20 cellular contexts compared by ENCODE assay signal in the genomic region with DNA sequence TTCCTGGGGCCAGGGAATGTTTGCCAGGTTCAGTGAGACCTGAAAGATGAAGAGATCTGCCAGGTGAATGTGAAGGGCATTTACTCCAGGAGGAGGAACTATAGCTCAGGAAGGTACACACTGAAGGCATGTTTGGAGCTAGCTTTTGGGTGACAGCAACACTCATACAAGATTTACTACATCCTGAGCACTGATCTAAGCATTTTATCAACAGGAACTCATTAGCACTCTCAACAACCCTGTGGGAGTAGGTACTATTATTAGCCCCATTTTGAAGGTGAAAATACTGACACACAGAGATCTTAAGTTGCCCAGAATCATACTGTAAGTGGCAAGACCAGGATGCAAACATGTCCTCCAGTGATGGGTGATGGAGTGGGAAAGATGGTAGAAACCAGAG. TPM values are rescaled to one million over a fixed set of nuclear protein-coding genes. Genes with fewer than 3 reads are reported as not detected.
DNase-seq lines count a peak whose midpoint lies in the region; ATAC-seq and TF ChIP-seq lines count a peak whose summit lies in the region.
"Had no signal": no experiment of that assay in that cellular context is flagged by ENCODE, and none has a peak within 500 bp of the region (broad histone marks: within the 10 kb centered on the region; RNA-seq: fewer than 3 reads in every experiment).

No MANE protein-coding gene starts in this region.

- TF ChIP-seq CTCF in sigmoid colon (IDR thresholded peaks at IDR 0.05) = no peak

- ATAC-seq in SK-N-SH treated with all-trans-retinoic acid at 6 μM for 48 hours = peak; percentile 6; the same call in 2 of the 3 replicates
- ATAC-seq: HepG2, Right ventricle myocardium inferior, T-cell had no signal

- peaks cover 0 to 12% (median 8%) of the 10 kb centered on the region in 4 donors for H3K4me1 ChIP-seq in sigmoid colon

- no peak overlapping the region for H3K4me3 ChIP-seq in sigmoid colon
- H3K4me3 ChIP-seq: Peyer's patch had no signal

- intact Hi-C loops in sigmoid colon (cut with DNase I) = no loop called here

- H3K36me3 ChIP-seq in sigmoid colon = peaks cover 0 to 5% (median 0%) of the 10 kb centered on the region in 4 donors

- DNase-seq in NCI-H82 (lab: John Stamatoyannopoulos, UW) = peak; percentile 29
- DNase-seq in NCI-H82 treated with DMSO at 0.1 percent for 48 hours (lab: John Stamatoyannopoulos, UW; ENCODE audit: unreplicated experiment) = no peak
- peak; percentile 70 for DNase-seq in NCI-H2029 (lab: John Stamatoyannopoulos, UW)
- no peak for DNase-seq in epithelial cell of prostate (ENCODE audit: low read depth, low spot score)
- DNase-seq in hippocampal formation (lab: John Stamatoyannopoulos, UW) = no peak
- DNase-seq in sigmoid colon = no peak
- no peak for DNase-seq in caudate nucleus (lab: John Stamatoyannopoulos, UW)
- DNase-seq: CD4-positive, alpha-beta T cell; DMS153; GOT3; KG1; MV-4-11; NCI-H187; NCI-H446 treated with DMSO at 0.1 percent for 48 hours; NCI-H774; Peyer's patch; T-cell had no signal

- H3K27ac ChIP-seq in epithelial cell of prostate = peak overlapping the region; percentile 100
- H3K27ac ChIP-seq in sigmoid colon = no peak overlapping the region
- H3K27ac ChIP-seq in caudate nucleus (ENCODE audit: low read depth, low read length) = no peak overlapping the region
- H3K27ac ChIP-seq: Peyer's patch had no signal

- H3K9me3 ChIP-seq in sigmoid colon = no peaks in the 10 kb centered on the region
- H3K9me3 ChIP-seq: Peyer's patch had no signal

- no peak for TF ChIP-seq EP300 in sigmoid colon (IDR thresholded peaks at IDR 0.05)

- TF ChIP-seq POLR2A in sigmoid colon (IDR thresholded peaks at IDR 0.05) = no peak

- no peaks in the 10 kb centered on the region for H3K27me3 ChIP-seq in sigmoid colon
- H3K27me3 ChIP-seq: Peyer's patch had no signal

TF ChIP-seq in SK-N-SH treated with all-trans-retinoic acid at 6 μM for 48 hours, 23 proteins besides CTCF, POLR2A, EP300 and RAD21:
- TF ChIP-seq, protein P1, sequence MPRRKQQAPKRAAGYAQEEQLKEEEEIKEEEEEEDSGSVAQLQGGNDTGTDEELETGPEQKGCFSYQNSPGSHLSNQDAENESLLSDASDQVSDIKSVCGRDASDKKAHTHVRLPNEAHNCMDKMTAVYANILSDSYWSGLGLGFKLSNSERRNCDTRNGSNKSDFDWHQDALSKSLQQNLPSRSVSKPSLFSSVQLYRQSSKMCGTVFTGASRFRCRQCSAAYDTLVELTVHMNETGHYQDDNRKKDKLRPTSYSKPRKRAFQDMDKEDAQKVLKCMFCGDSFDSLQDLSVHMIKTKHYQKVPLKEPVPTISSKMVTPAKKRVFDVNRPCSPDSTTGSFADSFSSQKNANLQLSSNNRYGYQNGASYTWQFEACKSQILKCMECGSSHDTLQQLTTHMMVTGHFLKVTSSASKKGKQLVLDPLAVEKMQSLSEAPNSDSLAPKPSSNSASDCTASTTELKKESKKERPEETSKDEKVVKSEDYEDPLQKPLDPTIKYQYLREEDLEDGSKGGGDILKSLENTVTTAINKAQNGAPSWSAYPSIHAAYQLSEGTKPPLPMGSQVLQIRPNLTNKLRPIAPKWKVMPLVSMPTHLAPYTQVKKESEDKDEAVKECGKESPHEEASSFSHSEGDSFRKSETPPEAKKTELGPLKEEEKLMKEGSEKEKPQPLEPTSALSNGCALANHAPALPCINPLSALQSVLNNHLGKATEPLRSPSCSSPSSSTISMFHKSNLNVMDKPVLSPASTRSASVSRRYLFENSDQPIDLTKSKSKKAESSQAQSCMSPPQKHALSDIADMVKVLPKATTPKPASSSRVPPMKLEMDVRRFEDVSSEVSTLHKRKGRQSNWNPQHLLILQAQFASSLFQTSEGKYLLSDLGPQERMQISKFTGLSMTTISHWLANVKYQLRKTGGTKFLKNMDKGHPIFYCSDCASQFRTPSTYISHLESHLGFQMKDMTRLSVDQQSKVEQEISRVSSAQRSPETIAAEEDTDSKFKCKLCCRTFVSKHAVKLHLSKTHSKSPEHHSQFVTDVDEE (CRISPR knock-in tag; IDR thresholded peaks at IDR 0.05) = no peak
- TF ChIP-seq, protein P2, sequence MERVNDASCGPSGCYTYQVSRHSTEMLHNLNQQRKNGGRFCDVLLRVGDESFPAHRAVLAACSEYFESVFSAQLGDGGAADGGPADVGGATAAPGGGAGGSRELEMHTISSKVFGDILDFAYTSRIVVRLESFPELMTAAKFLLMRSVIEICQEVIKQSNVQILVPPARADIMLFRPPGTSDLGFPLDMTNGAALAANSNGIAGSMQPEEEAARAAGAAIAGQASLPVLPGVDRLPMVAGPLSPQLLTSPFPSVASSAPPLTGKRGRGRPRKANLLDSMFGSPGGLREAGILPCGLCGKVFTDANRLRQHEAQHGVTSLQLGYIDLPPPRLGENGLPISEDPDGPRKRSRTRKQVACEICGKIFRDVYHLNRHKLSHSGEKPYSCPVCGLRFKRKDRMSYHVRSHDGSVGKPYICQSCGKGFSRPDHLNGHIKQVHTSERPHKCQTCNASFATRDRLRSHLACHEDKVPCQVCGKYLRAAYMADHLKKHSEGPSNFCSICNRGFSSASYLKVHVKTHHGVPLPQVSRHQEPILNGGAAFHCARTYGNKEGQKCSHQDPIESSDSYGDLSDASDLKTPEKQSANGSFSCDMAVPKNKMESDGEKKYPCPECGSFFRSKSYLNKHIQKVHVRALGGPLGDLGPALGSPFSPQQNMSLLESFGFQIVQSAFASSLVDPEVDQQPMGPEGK (CRISPR knock-in tag; IDR thresholded peaks at IDR 0.05; ENCODE audit: borderline replicate concordance) = no peak
- TF ChIP-seq PPARA (CRISPR knock-in tag; IDR thresholded peaks at IDR 0.05; ENCODE audit: borderline replicate concordance) = no peak

RNA-seq across cellular contexts. Expression of a gene that starts 6.7 kb away (rescaled TPM):
- 10 to 100 TPM; 16.9 to 23.6 (median 19.7) TPM for total RNA-seq in sigmoid colon
- 10 to 100 TPM; 33.3 to 60.8 (median 49.9) TPM for polyA plus RNA-seq in sigmoid colon

Comparison
In these comparisons a context has a peak if more than half of its experiments do, and no peak if none do; other contexts are left out.
1. DNase-seq: peak in NCI-H82 (single experiment) and NCI-H2029 (single experiment); none in NCI-H82 treated with DMSO at 0.1 percent for 48 hours (single experiment), epithelial cell of prostate (single experiment), hippocampal formation (0 of 2), sigmoid colon (single experiment) and caudate nucleus (0 of 61).